In the genomic region with DNA sequence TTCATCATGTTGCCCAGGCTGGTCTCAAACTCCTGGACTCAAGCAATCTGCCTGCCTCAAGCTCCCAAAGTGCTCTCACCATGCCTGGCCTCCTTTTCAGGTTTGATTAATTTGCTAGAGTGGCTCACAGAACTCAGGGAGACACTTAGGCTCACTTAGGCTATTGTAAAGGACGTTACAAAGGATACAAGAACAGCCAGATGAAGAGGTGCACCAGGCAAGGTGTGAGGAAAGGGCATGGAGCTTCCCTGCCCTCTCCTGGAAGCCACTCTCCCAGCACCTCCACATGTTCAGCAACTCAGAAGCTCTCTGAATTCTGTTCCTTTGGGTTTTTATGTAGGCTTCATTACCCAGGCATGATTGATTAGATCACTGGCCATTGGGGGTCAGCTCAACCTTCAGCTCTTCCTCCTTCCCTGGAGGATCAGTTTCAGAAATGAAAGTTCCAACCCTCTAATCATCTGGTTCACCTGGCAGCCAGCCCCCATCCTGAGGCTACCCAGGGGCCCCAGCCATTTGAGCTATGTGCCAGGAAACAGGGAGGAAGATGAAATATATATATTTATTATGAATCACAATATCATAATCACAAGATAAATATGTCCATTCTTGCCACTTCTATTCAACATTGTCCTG, we compare ENCODE assay signal across 10 cellular contexts.
DNase-seq lines count a peak whose midpoint lies in the region; ATAC-seq and TF ChIP-seq lines count a peak whose summit lies in the region.
"Had no signal": no experiment of that assay in that cellular context is flagged by ENCODE, and none has a peak within 500 bp of the region (broad histone marks: within the 10 kb centered on the region; RNA-seq: fewer than 3 reads in every experiment).

No MANE protein-coding gene starts in this region.

- H3K27me3 Mint-ChIP-seq in Calu3 (ENCODE audit: unreplicated experiment) (no peaks in the 10 kb centered on the region), neural crest cell (ENCODE audit: low read depth) (no peaks in the 10 kb centered on the region)
- H3K27me3 Mint-ChIP-seq: stimulated activated memory B cell treated with anti-CD40 and anti-IgM and Interleukin-4, amounts not matched to agents 10 μg/mL and 1 μg/mL and 100 μg/mL, for 72 hours had no signal

- H3K27ac ChIP-seq in Karpas-422 (ENCODE audit: low read length): no peak overlapping the region

- no peak overlapping the region for H3K9ac ChIP-seq in Karpas-422 (ENCODE audit: low read length)

- no peaks in the 10 kb centered on the region for H3K36me3 ChIP-seq in Karpas-422 (ENCODE audit: insufficient read depth, low read length)

- H3K4me3 ChIP-seq in epithelial cell of proximal tubule (ENCODE audit: low read depth, low read length): no peak overlapping the region
- no peak overlapping the region for H3K4me3 ChIP-seq in Karpas-422 (ENCODE audit: low read length)

- TF ChIP-seq CTCF in Calu3 (IDR thresholded peaks at IDR 0.05; ENCODE audit: unreplicated experiment): peak; percentile 56
- peak; percentile 69 for TF ChIP-seq CTCF in epithelial cell of proximal tubule (conservative IDR thresholded peaks at IDR 0.05; ENCODE audit: low read depth, low read length)
- TF ChIP-seq CTCF in neural crest cell (conservative IDR thresholded peaks at IDR 0.05): peak; percentile 56

- peaks cover 34% of the 10 kb centered on the region for H3K4me1 ChIP-seq in Karpas-422 (ENCODE audit: low read length)

- no peaks in the 10 kb centered on the region for H3K4me1 Mint-ChIP-seq in Calu3 (ENCODE audit: low read depth, unreplicated experiment)
- peaks cover 6% of the 10 kb centered on the region for H3K4me1 Mint-ChIP-seq in neural crest cell
- H3K4me1 Mint-ChIP-seq: stimulated activated memory B cell treated with anti-CD40 and anti-IgM and Interleukin-4, amounts not matched to agents 10 μg/mL and 1 μg/mL and 100 μg/mL, for 72 hours had no signal

- H3K4me3 Mint-ChIP-seq in Calu3 (ENCODE audit: low read depth, unreplicated experiment) (no peak overlapping the region), neural crest cell (no peak overlapping the region)
- H3K4me3 Mint-ChIP-seq: stimulated activated memory B cell treated with anti-CD40 and anti-IgM and Interleukin-4, amounts not matched to agents 10 μg/mL and 1 μg/mL and 100 μg/mL, for 72 hours had no signal

- peak; percentile 45 for DNase-seq in Calu3
- DNase-seq in NCI-H1092 (lab: John Stamatoyannopoulos, UW): peak; percentile 38
- DNase-seq in epithelial cell of proximal tubule (ENCODE audit: low read depth): no peak
- no peak for DNase-seq in neural crest cell (ENCODE audit: low read depth, low spot score)
- no peak for DNase-seq in Karpas-422
- DNase-seq in erythroblast (lab: John Stamatoyannopoulos, UW): no peak
- DNase-seq: NCI-H1105 had no signal

- H4K20me1 ChIP-seq in Karpas-422 (ENCODE audit: insufficient read depth, low read depth, low read length): no peaks in the 10 kb centered on the region

- no peaks in the 10 kb centered on the region for H3K27me3 ChIP-seq in Karpas-422 (ENCODE audit: low read length)

- BruUV-seq in Calu3 (replicated peaks; lab: Mats Ljungman, UMichigan): no TSS peak

- H3K9me3 Mint-ChIP-seq in Calu3 (ENCODE audit: low read depth, unreplicated experiment): no peaks in the 10 kb centered on the region
- H3K9me3 Mint-ChIP-seq in neural crest cell: peaks cover 5% of the 10 kb centered on the region

- H3K36me3 Mint-ChIP-seq in Calu3 (ENCODE audit: insufficient read depth, unreplicated experiment): peaks cover 5% of the 10 kb centered on the region
- H3K36me3 Mint-ChIP-seq in neural crest cell (ENCODE audit: low read depth): no peaks in the 10 kb centered on the region
- H3K36me3 Mint-ChIP-seq: stimulated activated memory B cell treated with anti-CD40 and anti-IgM and Interleukin-4, amounts not matched to agents 10 μg/mL and 1 μg/mL and 100 μg/mL, for 72 hours had no signal

- no peaks in the 10 kb centered on the region for H3K9me3 ChIP-seq in Karpas-422 (ENCODE audit: low read length)

- H3K27ac Mint-ChIP-seq in Calu3 (ENCODE audit: unreplicated experiment): no peak overlapping the region
- H3K27ac Mint-ChIP-seq in neural crest cell (ENCODE audit: unreplicated experiment): no peak overlapping the region
- H3K27ac Mint-ChIP-seq: stimulated activated memory B cell treated with anti-CD40 and anti-IgM and Interleukin-4, amounts not matched to agents 10 μg/mL and 1 μg/mL and 100 μg/mL, for 72 hours had no signal

- H3K4me2 ChIP-seq in Karpas-422 (ENCODE audit: low read depth, low read length, poor library complexity, severe bottlenecking): no peak overlapping the region

- TF ChIP-seq POLR2A in erythroblast (IDR thresholded peaks at IDR 0.05; ENCODE audit: low read length): no peak

- CTCF ChIA-PET in Calu3 (lab: Charles Lee): interaction anchor here (0.8 to 1.6 kb wide), 10 partner anchors 13 to 201 kb away, joined by 3 to 11 read pairs (median 3); a partner anchor contains a TSS

- ATAC-seq in HG03139 (IDR thresholded peaks at IDR 0.05; ENCODE audit: unreplicated experiment) (no peak), GM18519 (IDR thresholded peaks at IDR 0.05; ENCODE audit: low FRiP score, unreplicated experiment) (no peak)
- ATAC-seq: stimulated activated memory B cell treated with anti-CD40 and anti-IgM and Interleukin-4, amounts not matched to agents 10 μg/mL and 1 μg/mL and 100 μg/mL, for 72 hours had no signal

- intact Hi-C loops in Calu3 (cut with micrococcal nuclease; ENCODE audit: unreplicated experiment): loop anchor here (2.0 to 5.0 kb wide), 2 partner anchors 103 to 169 kb away; a partner anchor contains a TSS

- H3K9me2 ChIP-seq in Karpas-422 (replicated peaks; ENCODE audit: insufficient read depth, low read length): no peaks in the 10 kb centered on the region

- no peaks in the 10 kb centered on the region for H3K79me2 ChIP-seq in Karpas-422 (ENCODE audit: low read length)

- no peak overlapping the region for H2AFZ ChIP-seq in Karpas-422 (ENCODE audit: low read length)

Comparison
In these comparisons a context has a peak if more than half of its experiments do, and no peak if none do; other contexts are left out.
1. DNase-seq: peak in Calu3 (single experiment) and NCI-H1092 (single experiment); none in epithelial cell of proximal tubule (single experiment), neural crest cell (single experiment), Karpas-422 (single experiment) and erythroblast (0 of 2).
2. Peak in every context shown above with its lines, with median percentiles within 50 percentile points of each other: CTCF ChIP-seq.